Comparison of ENCODE assay signal across 8 cellular contexts in genomic region chr12:2064078-2064507, GRCh38.
A peak's percentile ranks its signal among the peaks of the same experiment; 100 is the strongest.
DNase-seq lines count a peak whose midpoint lies in the region; TF ChIP-seq lines count a peak whose summit lies in the region.
"Had no signal": no experiment of that assay in that cellular context is flagged by ENCODE, and none has a peak within 500 bp of the region (broad histone marks: within the 10 kb centered on the region; RNA-seq: fewer than 3 reads in every experiment).

No MANE protein-coding gene starts in this region.

- peak; percentile 50 for DNase-seq in GM13977 (ENCODE audit: low spot score)
- peak; percentile 66 for DNase-seq in NOMO-1 treated with dmso at 0.1 percent for 144 hours (lab: John Stamatoyannopoulos, UW; ENCODE audit: unreplicated experiment)
- peak; percentile 39 for DNase-seq in ecto neural progenitor cell (ENCODE audit: low spot score)
- DNase-seq in HK-2 (ENCODE audit: unreplicated experiment): no peak
- DNase-seq in superior temporal gyrus (ENCODE audit: extremely low spot score): no peak
- DNase-seq in AG08395 (ENCODE audit: low spot score): no peak
- DNase-seq: NCI-H446 treated with DMSO at 0.1 percent for 48 hours had no signal

- in situ Hi-C loops in GM13977 (cut with MboI; ENCODE audit: low pct_unique_long_range_greater_than_20kb, low sequenced_read_pairs, unreplicated experiment): no loop called here

- peak overlapping the region in 2 of 7 experiments; percentile 8 to 22 for H3K4me3 ChIP-seq in skin epidermis

- H3K27ac ChIP-seq in skin epidermis: peak overlapping the region in 16 of 21 experiments; percentile 15 to 76 (median 47)

- no peak for TF ChIP-seq CTCF in GM13977 (IDR thresholded peaks at IDR 0.05; ENCODE audit: extremely low read depth, insufficient read depth, missing control alignments)

Comparison
In these comparisons a context has a peak if more than half of its experiments do, and no peak if none do; other contexts are left out.
1. DNase-seq: peak in GM13977 (single experiment), NOMO-1 treated with dmso at 0.1 percent for 144 hours (single experiment) and ecto neural progenitor cell (single experiment); none in HK-2 (single experiment), superior temporal gyrus (single experiment) and AG08395 (single experiment).